ENCODE assay signal across 7 cellular contexts in genomic region chr3:157176108-157176507, GRCh38. TPM values are rescaled to one million over a fixed set of nuclear protein-coding genes. Genes with fewer than 3 reads are reported as not detected.
DNase-seq lines count a peak whose midpoint lies in the region; ATAC-seq and TF ChIP-seq lines count a peak whose summit lies in the region.

No MANE protein-coding gene starts in this region.

- no peak overlapping the region for H3K27ac ChIP-seq in HEK293 (ENCODE audit: extremely low read depth, low read depth, low read length)
- peak overlapping the region; percentile 97 for H3K27ac ChIP-seq in hepatocyte

- peaks cover 20% of the 10 kb centered on the region for H3K79me2 ChIP-seq in hepatocyte

- peak overlapping the region; percentile 62 for H3K4me3 ChIP-seq in HEK293 (ENCODE audit: low read depth, low read length)
- H3K4me3 ChIP-seq in hepatocyte: peak overlapping the region; percentile 34

- no peaks in the 10 kb centered on the region for H3K27me3 Mint-ChIP-seq in activated CD4-positive, alpha-beta memory T cell treated with anti-CD3 and anti-CD28 coated beads for 36 hours
- no peaks in the 10 kb centered on the region for H3K27me3 Mint-ChIP-seq in stimulated activated naive B cell treated with anti-CD40 and anti-IgM and Interleukin-4, amounts not matched to agents 10 μg/mL and 1 μg/mL and 100 μg/mL, for 72 hours

- no peak for DNase-seq in activated CD4-positive, alpha-beta memory T cell treated with anti-CD3 and anti-CD28 coated beads for 36 hours
- DNase-seq in hepatocyte (ENCODE audit: low spot score) (peak; percentile 16), SW 1271 (lab: John Stamatoyannopoulos, UW) (no peak), head of caudate nucleus (no peak)
- DNase-seq in stimulated activated naive B cell treated with anti-CD40 and anti-IgM and Interleukin-4, amounts not matched to agents 10 μg/mL and 1 μg/mL and 100 μg/mL, for 72 hours: no peak
- no peak for DNase-seq in activated CD4-positive, alpha-beta T cell treated with anti-CD3 and anti-CD28 coated beads for 1 hour

- peak overlapping the region; percentile 89 for H3K4me3 Mint-ChIP-seq in activated CD4-positive, alpha-beta memory T cell treated with anti-CD3 and anti-CD28 coated beads for 36 hours
- peak overlapping the region; percentile 94 to 97 for H3K4me3 Mint-ChIP-seq in stimulated activated naive B cell treated with anti-CD40 and anti-IgM and Interleukin-4, amounts not matched to agents 10 μg/mL and 1 μg/mL and 100 μg/mL, for 72 hours

- intact Hi-C loops in activated CD4-positive, alpha-beta memory T cell treated with anti-CD3 and anti-CD28 coated beads for 36 hours (cut with micrococcal nuclease): no loop called here
- intact Hi-C loops in head of caudate nucleus (cut with DNase I): no loop called here

- no peak for ATAC-seq in stimulated activated naive B cell treated with anti-CD40 and anti-IgM and Interleukin-4, amounts not matched to agents 10 μg/mL and 1 μg/mL and 100 μg/mL, for 72 hours (replicated peaks)

- H2AFZ ChIP-seq in hepatocyte: peak overlapping the region; percentile 43

- H3K36me3 ChIP-seq in HEK293 (ENCODE audit: control insufficient read depth in 2 of 2, insufficient read depth in 1 of 2, low read length in 2 of 2) (no peaks in the 10 kb centered on the region), hepatocyte (replicated peaks; ENCODE audit: insufficient read depth, low read depth) (no peaks in the 10 kb centered on the region)

- TF ChIP-seq CTCF in HEK293 (tag by site-specific recombination; IDR thresholded peaks at IDR 0.05): no peak
- no peak for TF ChIP-seq CTCF in hepatocyte (IDR thresholded peaks at IDR 0.05; ENCODE audit: poor library complexity)

- peak overlapping the region; percentile 92 for H3K4me2 ChIP-seq in hepatocyte

- H4K20me1 ChIP-seq in hepatocyte (ENCODE audit: insufficient read depth, poor library complexity, severe bottlenecking): no peaks in the 10 kb centered on the region

- H3K9me2 ChIP-seq in hepatocyte (replicated peaks; ENCODE audit: insufficient read depth): no peaks in the 10 kb centered on the region

- peak overlapping the region; percentile 99 for H3K27ac Mint-ChIP-seq in activated CD4-positive, alpha-beta memory T cell treated with anti-CD3 and anti-CD28 coated beads for 36 hours
- H3K27ac Mint-ChIP-seq in stimulated activated naive B cell treated with anti-CD40 and anti-IgM and Interleukin-4, amounts not matched to agents 10 μg/mL and 1 μg/mL and 100 μg/mL, for 72 hours: peak overlapping the region; percentile 99

- CTCF ChIA-PET in HEK293 (lab: Yijun Ruan, JAX): interaction anchor here (1.1 to 3.1 kb wide), 4 partner anchors 13 to 25 kb away, joined by 5 to 15 read pairs (median 7); partner anchors contain the start of gene CCNL1
- CTCF ChIA-PET in activated CD4-positive, alpha-beta memory T cell treated with anti-CD3 and anti-CD28 coated beads for 36 hours (lab: Charles Lee): interaction anchor here (0.9 to 3.6 kb wide), 11 partner anchors 13 to 1370 kb away, joined by 3 to 43 read pairs (median 4); partner anchors contain the start of genes C3orf33 and CCNL1

- H3K36me3 Mint-ChIP-seq in activated CD4-positive, alpha-beta memory T cell treated with anti-CD3 and anti-CD28 coated beads for 36 hours: peaks cover 24% of the 10 kb centered on the region
- peaks cover 21 to 26% of the 10 kb centered on the region in 2 donors for H3K36me3 Mint-ChIP-seq in stimulated activated naive B cell treated with anti-CD40 and anti-IgM and Interleukin-4, amounts not matched to agents 10 μg/mL and 1 μg/mL and 100 μg/mL, for 72 hours

- H3K4me1 ChIP-seq in HEK293 (ENCODE audit: control insufficient read depth, insufficient read depth, low read length): no peaks in the 10 kb centered on the region
- peaks cover 12% of the 10 kb centered on the region for H3K4me1 ChIP-seq in hepatocyte (ENCODE audit: insufficient read depth)

- 28% methylated on average over 2 of the region's 2 CpGs for WGBS in hepatocyte (ENCODE audit: low lambda C conversion rate, missing lambda C conversion rate)

- H3K9me3 ChIP-seq in HEK293 (ENCODE audit: control insufficient read depth, insufficient read depth, low read depth, low read length): no peaks in the 10 kb centered on the region
- H3K9me3 ChIP-seq in hepatocyte (ENCODE audit: low read depth): no peaks in the 10 kb centered on the region

- POLR2A ChIA-PET in HEK293 (lab: Yijun Ruan, JAX): interaction anchor here (4.9 kb wide), 1 partner anchor 14 kb away, joined by 159 read pairs; the partner anchor contains the start of gene CCNL1
- POLR2A ChIA-PET in activated CD4-positive, alpha-beta memory T cell treated with anti-CD3 and anti-CD28 coated beads for 36 hours (lab: Charles Lee): interaction anchor here (0.6 to 5.4 kb wide), 8 partner anchors 16 to 561 kb away, joined by 3 to 251 read pairs (median 6); partner anchors contain the start of gene CCNL1

- peaks cover 25% of the 10 kb centered on the region for H3K4me1 Mint-ChIP-seq in activated CD4-positive, alpha-beta memory T cell treated with anti-CD3 and anti-CD28 coated beads for 36 hours (ENCODE audit: low read depth)
- peaks cover 14 to 23% of the 10 kb centered on the region in 2 donors for H3K4me1 Mint-ChIP-seq in stimulated activated naive B cell treated with anti-CD40 and anti-IgM and Interleukin-4, amounts not matched to agents 10 μg/mL and 1 μg/mL and 100 μg/mL, for 72 hours

- peaks cover 6% of the 10 kb centered on the region for H3K9me3 Mint-ChIP-seq in activated CD4-positive, alpha-beta memory T cell treated with anti-CD3 and anti-CD28 coated beads for 36 hours
- peaks cover 2 to 3% of the 10 kb centered on the region in 2 donors for H3K9me3 Mint-ChIP-seq in stimulated activated naive B cell treated with anti-CD40 and anti-IgM and Interleukin-4, amounts not matched to agents 10 μg/mL and 1 μg/mL and 100 μg/mL, for 72 hours

- H3K27me3 ChIP-seq in hepatocyte: no peaks in the 10 kb centered on the region

TF ChIP-seq in HEK293, 187 proteins besides CTCF, POLR2A, EP300 and RAD21:
- TF ChIP-seq ZNF335 (tag by site-specific recombination; conservative IDR thresholded peaks at IDR 0.05) (peak; percentile 56), SCRT2 (tag by site-specific recombination; IDR thresholded peaks at IDR 0.05) (no peak)

RNA-seq across cellular contexts. Expression of gene CCNL1, which starts 16.2 kb away (rescaled TPM):
- total RNA-seq in activated CD4-positive, alpha-beta memory T cell treated with anti-CD3 and anti-CD28 coated beads for 36 hours: 100 to 1,000 TPM; 144 to 150 TPM
- total RNA-seq in hepatocyte: 300 and 338 TPM in 2 replicates
- 125 and 172 TPM in 2 replicates for polyA plus RNA-seq in hepatocyte
